8 cellular contexts compared by ENCODE assay signal in genomic region chr5:136600306-136600705, GRCh38.
"Had no signal": no experiment of that assay in that cellular context is flagged by ENCODE, and none has a peak within 500 bp of the region (broad histone marks: within the 10 kb centered on the region; RNA-seq: fewer than 3 reads in every experiment).

No MANE protein-coding gene starts in this region.

- DNase-seq: GDM1, GF-D8 had no signal

- H3K4me3 ChIP-seq: GM12878 had no signal

- ATAC-seq: GM12878 had no signal

- FAIRE-seq: G401.6, GM12878, GM12891, GM12892, GM18507, GM19239 had no signal
